ENCODE assay signal across 17 cellular contexts in genomic region chr1:207389728-207390464, GRCh38.
DNase-seq lines count a peak whose midpoint lies in the region; ATAC-seq, FAIRE-seq and TF ChIP-seq lines count a peak whose summit lies in the region.
"Had no signal": no experiment of that assay in that cellular context is flagged by ENCODE, and none has a peak within 500 bp of the region (broad histone marks: within the 10 kb centered on the region; RNA-seq: fewer than 3 reads in every experiment).

No MANE protein-coding gene starts in this region.

- H3K9me3 Mint-ChIP-seq in activated T-cell treated with anti-CD3 and anti-CD28 coated beads, Interleukin-2, amount 50 U/mL, for 72 hours: peaks cover 5 to 13% of the 10 kb centered on the region in 2 donors
- peaks cover 3 to 8% of the 10 kb centered on the region in 2 donors for H3K9me3 Mint-ChIP-seq in stimulated activated naive B cell treated with anti-CD40 and anti-IgM and Interleukin-4, amounts not matched to agents 10 μg/mL and 1 μg/mL and 100 μg/mL, for 72 hours
- H3K9me3 Mint-ChIP-seq: GM23338 had no signal

- H3K27ac ChIP-seq in PC-3 (ENCODE audit: low read length) (peak overlapping the region; percentile 81), pancreas (no peak overlapping the region)
- H3K27ac ChIP-seq: BLaER1, gastrocnemius medialis, uterus had no signal

- H3K4me3 ChIP-seq in PC-3 (ENCODE audit: low read length) (peak overlapping the region; percentile 2; the same call in 1 of the 2 replicates), choroid plexus epithelial cell (ENCODE audit: low read depth, low read length) (no peak overlapping the region), pancreas (no peak overlapping the region)
- H3K4me3 ChIP-seq: BLaER1, gastrocnemius medialis, GM23338, uterus had no signal

- H3K4me3 Mint-ChIP-seq in activated T-cell treated with anti-CD3 and anti-CD28 coated beads, Interleukin-2, amount 50 U/mL, for 72 hours: peak overlapping the region; percentile 11 to 76
- H3K4me3 Mint-ChIP-seq in stimulated activated naive B cell treated with anti-CD40 and anti-IgM and Interleukin-4, amounts not matched to agents 10 μg/mL and 1 μg/mL and 100 μg/mL, for 72 hours: no peak overlapping the region
- H3K4me3 Mint-ChIP-seq: GM23338 had no signal

- H3K27ac Mint-ChIP-seq in activated T-cell treated with anti-CD3 and anti-CD28 coated beads, Interleukin-2, amount 50 U/mL, for 72 hours: peak overlapping the region; percentile 98
- no peak overlapping the region for H3K27ac Mint-ChIP-seq in stimulated activated naive B cell treated with anti-CD40 and anti-IgM and Interleukin-4, amounts not matched to agents 10 μg/mL and 1 μg/mL and 100 μg/mL, for 72 hours
- H3K27ac Mint-ChIP-seq: GM23338 had no signal

- peaks cover 38% of the 10 kb centered on the region for H3K4me1 ChIP-seq in PC-3 (ENCODE audit: insufficient read depth, low read length)
- H3K4me1 ChIP-seq in pancreas: no peaks in the 10 kb centered on the region
- H3K4me1 ChIP-seq: BLaER1, gastrocnemius medialis, uterus had no signal

- TF ChIP-seq CTCF in PC-3 (conservative IDR thresholded peaks at IDR 0.05; ENCODE audit: low read depth, low read length) (no peak), choroid plexus epithelial cell (conservative IDR thresholded peaks at IDR 0.05; ENCODE audit: low read depth, low read length) (no peak), pancreas (IDR thresholded peaks at IDR 0.05) (no peak)

- peak in 1 of 2 donors; percentile 31 for DNase-seq in activated T-cell treated with anti-CD3 and anti-CD28 coated beads, Interleukin-2, amount 50 U/mL, for 72 hours
- no peak for DNase-seq in activated T-cell treated with anti-CD3 and anti-CD28 coated beads, Interleukin-2, amount 50 U/mL, for 1 hour
- DNase-seq in PC-3: peak; percentile 100
- DNase-seq in choroid plexus epithelial cell (ENCODE audit: low read depth): peak; percentile 13
- no peak for DNase-seq in stimulated activated naive B cell treated with anti-CD40 and anti-IgM and Interleukin-4, amounts not matched to agents 10 μg/mL and 1 μg/mL and 100 μg/mL, for 72 hours
- no peak for DNase-seq in GOT3 (lab: John Stamatoyannopoulos, UW)
- no peak for DNase-seq in pancreas
- DNase-seq: activated CD8-positive, alpha-beta memory T cell treated with anti-CD3 and anti-CD28 coated beads, Interleukin-2, amount 50 U/mL, for 4 hours; gastrocnemius medialis; KG1; left colon; naive thymus-derived CD8-positive, alpha-beta T cell; small intestine; uterus had no signal

- H3K4me2 ChIP-seq in PC-3 (ENCODE audit: low read length): peak overlapping the region; percentile 43
- H3K4me2 ChIP-seq: BLaER1, GM23338 had no signal

- H3K36me3 ChIP-seq in PC-3 (ENCODE audit: low read depth, low read length) (no peaks in the 10 kb centered on the region), pancreas (no peaks in the 10 kb centered on the region)
- H3K36me3 ChIP-seq: BLaER1, gastrocnemius medialis, uterus had no signal

- CTCF ChIA-PET in PC-3 (lab: Charles Lee): interaction anchor here (0.7 kb wide), 1 partner anchor 68 kb away, joined by 4 read pairs; the partner anchor contains the start of gene CD55

- no peak for FAIRE-seq in pancreas (lab: Jason Lieb, UNC)

- intact Hi-C loops in PC-3 (cut with micrococcal nuclease) (loop anchor here (1.0 to 2.0 kb wide), 2 partner anchors 13 to 38 kb away; no protein-coding TSS in a partner anchor), pancreas (cut with DNase I) (no loop called here)

- H3F3A ChIP-seq in PC-3 (ENCODE audit: low read length, unreplicated experiment): peaks cover 7% of the 10 kb centered on the region

- no peaks in the 10 kb centered on the region for H3K27me3 ChIP-seq in PC-3 (ENCODE audit: low read length)
- no peaks in the 10 kb centered on the region for H3K27me3 ChIP-seq in pancreas
- H3K27me3 ChIP-seq: BLaER1, gastrocnemius medialis, uterus had no signal

- no peaks in the 10 kb centered on the region for H3K9me2 ChIP-seq in PC-3 (replicated peaks; ENCODE audit: low read length)

- no peaks in the 10 kb centered on the region for H4K20me1 ChIP-seq in PC-3 (ENCODE audit: low read length)
- H4K20me1 ChIP-seq: BLaER1 had no signal

- peaks cover 17% of the 10 kb centered on the region for H3K4me1 Mint-ChIP-seq in activated T-cell treated with anti-CD3 and anti-CD28 coated beads, Interleukin-2, amount 50 U/mL, for 72 hours (ENCODE audit: low read depth)
- H3K4me1 Mint-ChIP-seq in stimulated activated naive B cell treated with anti-CD40 and anti-IgM and Interleukin-4, amounts not matched to agents 10 μg/mL and 1 μg/mL and 100 μg/mL, for 72 hours: peaks cover 0 to 3% of the 10 kb centered on the region in 2 donors

- WGBS in pancreas, 2 donors: 19 to 44% methylated on average over 1 of the region's 1 CpG

- no peaks in the 10 kb centered on the region for H3K9me3 ChIP-seq in PC-3 (ENCODE audit: low read length)
- H3K9me3 ChIP-seq in pancreas: no peaks in the 10 kb centered on the region
- H3K9me3 ChIP-seq: BLaER1, uterus had no signal

- H3K27me3 Mint-ChIP-seq in activated T-cell treated with anti-CD3 and anti-CD28 coated beads, Interleukin-2, amount 50 U/mL, for 72 hours (ENCODE audit: low read depth): no peaks in the 10 kb centered on the region
- no peaks in the 10 kb centered on the region for H3K27me3 Mint-ChIP-seq in stimulated activated naive B cell treated with anti-CD40 and anti-IgM and Interleukin-4, amounts not matched to agents 10 μg/mL and 1 μg/mL and 100 μg/mL, for 72 hours
- H3K27me3 Mint-ChIP-seq: naive thymus-derived CD8-positive, alpha-beta T cell had no signal

- peak overlapping the region; percentile 44 for H3K9ac ChIP-seq in PC-3 (ENCODE audit: low read length)
- H3K9ac ChIP-seq: BLaER1 had no signal

- POLR2A ChIA-PET in PC-3 (lab: Charles Lee; ENCODE audit: unreplicated experiment): interaction anchor here (0.6 to 0.7 kb wide), 3 partner anchors 23 to 222 kb away, joined by 3 to 6 read pairs (median 3); no protein-coding TSS in a partner anchor

- peak overlapping the region; percentile 36 for H2AFZ ChIP-seq in PC-3 (ENCODE audit: low read length)
- H2AFZ ChIP-seq: GM23338 had no signal

- peaks cover 9% of the 10 kb centered on the region in 2 donors for H3K36me3 Mint-ChIP-seq in activated T-cell treated with anti-CD3 and anti-CD28 coated beads, Interleukin-2, amount 50 U/mL, for 72 hours (ENCODE audit: insufficient read depth in 2 of 2)
- peaks cover 5 to 6% of the 10 kb centered on the region in 2 donors for H3K36me3 Mint-ChIP-seq in stimulated activated naive B cell treated with anti-CD40 and anti-IgM and Interleukin-4, amounts not matched to agents 10 μg/mL and 1 μg/mL and 100 μg/mL, for 72 hours

- ATAC-seq in activated T-cell treated with anti-CD3 and anti-CD28 coated beads, Interleukin-2, amount 50 U/mL, for 72 hours (replicated peaks in 1 of 2): peak; percentile 99 to 100
- ATAC-seq in PC-3 (peak; percentile 82), pancreas (no peak), GM19324 (IDR thresholded peaks at IDR 0.05; ENCODE audit: low FRiP score, unreplicated experiment) (no peak)
- peak; percentile 53 to 80 for ATAC-seq in stimulated activated naive B cell treated with anti-CD40 and anti-IgM and Interleukin-4, amounts not matched to agents 10 μg/mL and 1 μg/mL and 100 μg/mL, for 72 hours (replicated peaks)
- ATAC-seq: gastrocnemius medialis; GM23338; left colon; naive thymus-derived CD8-positive, alpha-beta T cell had no signal

- BruUV-seq in PC-3 (replicated peaks; lab: Mats Ljungman, UMichigan): no TSS peak

- no peaks in the 10 kb centered on the region for H3K79me2 ChIP-seq in PC-3 (ENCODE audit: low read length)

Comparison
In these comparisons a context has a peak if more than half of its experiments do, and no peak if none do; other contexts are left out.
1. ATAC-seq: peak in activated T-cell treated with anti-CD3 and anti-CD28 coated beads, Interleukin-2, amount 50 U/mL, for 72 hours (2 of 2), PC-3 (single experiment) and stimulated activated naive B cell treated with anti-CD40 and anti-IgM and Interleukin-4, amounts not matched to agents 10 μg/mL and 1 μg/mL and 100 μg/mL, for 72 hours (2 of 2); none in pancreas (0 of 4) and GM19324 (single experiment).
2. DNase-seq: peak in PC-3 (single experiment) and choroid plexus epithelial cell (single experiment); none in activated T-cell treated with anti-CD3 and anti-CD28 coated beads, Interleukin-2, amount 50 U/mL, for 1 hour (single experiment), stimulated activated naive B cell treated with anti-CD40 and anti-IgM and Interleukin-4, amounts not matched to agents 10 μg/mL and 1 μg/mL and 100 μg/mL, for 72 hours (single experiment), GOT3 (single experiment) and pancreas (0 of 6).
3. H3K4me3 Mint-ChIP-seq: peak in activated T-cell treated with anti-CD3 and anti-CD28 coated beads, Interleukin-2, amount 50 U/mL, for 72 hours (2 of 2); none in stimulated activated naive B cell treated with anti-CD40 and anti-IgM and Interleukin-4, amounts not matched to agents 10 μg/mL and 1 μg/mL and 100 μg/mL, for 72 hours (0 of 2).